8 cellular contexts compared by ENCODE assay signal in genomic region chr10:14879055-14879800, GRCh38. TPM values are rescaled to one million over a fixed set of nuclear protein-coding genes. Genes with fewer than 3 reads are reported as not detected.
DNase-seq lines count a peak whose midpoint lies in the region; ATAC-seq and TF ChIP-seq lines count a peak whose summit lies in the region.

No MANE protein-coding gene starts in this region.

- H3K9me3 ChIP-seq in gastroesophageal sphincter = no peaks in the 10 kb centered on the region
- peaks cover 2% of the 10 kb centered on the region for H3K9me3 ChIP-seq in trophoblast cell (ENCODE audit: insufficient read depth, low read depth, low read length)

- peak overlapping the region; percentile 91 for H2BK5ac ChIP-seq in trophoblast cell (ENCODE audit: low read depth, low read length, poor library complexity)

- no peak for TF ChIP-seq EP300 in gastroesophageal sphincter (IDR thresholded peaks at IDR 0.05)

- H3K4me3 ChIP-seq in gastroesophageal sphincter (peak overlapping the region; percentile 85 to 98), trophoblast cell (ENCODE audit: low read depth, low read length) (peak overlapping the region; percentile 94)

- no peak overlapping the region for H3K23ac ChIP-seq in trophoblast cell (ENCODE audit: low read length)

- in situ Hi-C loops in GM13977 (cut with MboI; ENCODE audit: low pct_unique_long_range_greater_than_20kb, low sequenced_read_pairs, unreplicated experiment) = no loop called here

- ATAC-seq in GM18511 (IDR thresholded peaks at IDR 0.05; ENCODE audit: unreplicated experiment) (peak; percentile 38), HG02678 (IDR thresholded peaks at IDR 0.05; ENCODE audit: unreplicated experiment) (peak; percentile 29), gastroesophageal sphincter (peak; percentile 21)

- no peaks in the 10 kb centered on the region for H3K27me3 ChIP-seq in gastroesophageal sphincter
- H3K27me3 ChIP-seq in trophoblast cell (ENCODE audit: insufficient read depth, low read length) = no peaks in the 10 kb centered on the region

- WGBS in gastroesophageal sphincter (ENCODE audit: low coverage in 1 of 2), 2 donors = 0% methylated on average over 20 of the region's 69 CpGs; no CpG with 5 or more reads in 1 of the 2 donors
- no CpG with 5 or more reads among the region's 69 CpGs for WGBS in trophoblast cell (ENCODE audit: extremely low coverage, insufficient coverage, insufficient read length)

- H2BK12ac ChIP-seq in trophoblast cell (ENCODE audit: low read length) = peak overlapping the region; percentile 43

- no peak for TF ChIP-seq CTCF in gastroesophageal sphincter (IDR thresholded peaks at IDR 0.05)
- TF ChIP-seq CTCF in GM13977 (IDR thresholded peaks at IDR 0.05; ENCODE audit: extremely low read depth, insufficient read depth, missing control alignments) = no peak

- peak overlapping the region; percentile 96 for H3K4ac ChIP-seq in trophoblast cell (ENCODE audit: low read depth, low read length)

- H3K4me1 ChIP-seq in gastroesophageal sphincter (peaks cover 0 to 35% (median 8%) of the 10 kb centered on the region in 3 donors), trophoblast cell (ENCODE audit: control insufficient read depth in 1 of 2, insufficient read depth in 2 of 2, low read length in 2 of 2) (peaks cover 5 to 10% of the 10 kb centered on the region in 2 experiments)

- H3K79me1 ChIP-seq in trophoblast cell (ENCODE audit: low read length) = peaks cover 13% of the 10 kb centered on the region

- peak overlapping the region; percentile 92 for H4K8ac ChIP-seq in trophoblast cell (ENCODE audit: low read depth, low read length)

- H3K27ac ChIP-seq in gastroesophageal sphincter = peak overlapping the region; percentile 49 to 96 (median 94)
- H3K27ac ChIP-seq in trophoblast cell (ENCODE audit: low read depth, low read length) = peak overlapping the region; percentile 83

- peak overlapping the region; percentile 96 for H3K9ac ChIP-seq in trophoblast cell (ENCODE audit: low read length)

- H3K36me3 ChIP-seq in gastroesophageal sphincter = no peaks in the 10 kb centered on the region
- peaks cover 0 to 1% of the 10 kb centered on the region in 2 experiments for H3K36me3 ChIP-seq in trophoblast cell (ENCODE audit: control insufficient read depth in 1 of 2, insufficient read depth in 2 of 2, low read length in 2 of 2)

- H3K4me2 ChIP-seq in trophoblast cell (ENCODE audit: low read length) = peak overlapping the region; percentile 81

- DNase-seq in NCI-H69 (lab: John Stamatoyannopoulos, UW) (peak; percentile 48), trophoblast cell (peak; percentile 5 to 47), retina (no peak), GM13977 (ENCODE audit: low spot score) (no peak)
- DNase-seq in activated T-helper 9 cell treated with anti-CD3 and anti-CD28 coated beads, Interleukin-2, amount 50 U/mL, for 16 hours (ENCODE audit: low read depth) = peak; percentile 8

- TF ChIP-seq POLR2A in gastroesophageal sphincter (IDR thresholded peaks at IDR 0.05) = no peak

- H2AK5ac ChIP-seq in trophoblast cell (ENCODE audit: low read length) = peak overlapping the region; percentile 80

- H3K79me2 ChIP-seq in trophoblast cell (ENCODE audit: control insufficient read depth, insufficient read depth, low read length, poor library complexity) = peaks cover 16% of the 10 kb centered on the region

- peak overlapping the region; percentile 97 for H3K14ac ChIP-seq in trophoblast cell (ENCODE audit: low read length)

- H3K18ac ChIP-seq in trophoblast cell (ENCODE audit: low read length) = peak overlapping the region; percentile 97

- H2BK120ac ChIP-seq in trophoblast cell (ENCODE audit: insufficient read depth, low read length, poor library complexity) = peak overlapping the region; percentile 92

- H4K12ac ChIP-seq in trophoblast cell (ENCODE audit: low read depth, low read length) = peak overlapping the region; percentile 94

- H2AFZ ChIP-seq in trophoblast cell (ENCODE audit: insufficient read depth, low read length, poor library complexity) = peak overlapping the region; percentile 92

- H4K91ac ChIP-seq in trophoblast cell (ENCODE audit: low read depth, low read length) = peak overlapping the region; percentile 90

RNA-seq across cellular contexts. Expression of gene SUV39H2, which starts 0.6 kb away (rescaled TPM):
- 1 to 10 TPM; 4.4 to 6.2 (median 5.1) TPM for total RNA-seq in gastroesophageal sphincter
- 23.7 and 26.0 TPM in 2 replicates for polyA plus RNA-seq in trophoblast cell (2013)

RNA-seq across cellular contexts. Expression of gene HSPA14, which starts 41.1 kb away (rescaled TPM):
- total RNA-seq in gastroesophageal sphincter = 10 to 100 TPM in 2 of 4 donors, 1 to 10 TPM in 2; 4.8 to 15.1 (median 9.9) TPM
- 20.9 and 21.3 TPM in 2 replicates for polyA plus RNA-seq in trophoblast cell (2013)

RNA-seq across cellular contexts. Expression of gene MSANTD7, which starts 41.1 kb away (rescaled TPM):
- total RNA-seq in gastroesophageal sphincter = 10 to 100 TPM in 3 of 4 donors, 1 to 10 TPM in 1; 8.2 to 15.5 (median 11.6) TPM
- 11.5 and 12.0 TPM in 2 replicates for polyA plus RNA-seq in trophoblast cell (2013)

RNA-seq across cellular contexts. Expression of gene CDNF, which starts 41.4 kb away (rescaled TPM):
- 1 to 10 TPM in 2 of 4 donors, under 1 TPM in 1, not detected in 1; 0.81 to 6.7 (median 2.3) TPM for total RNA-seq in gastroesophageal sphincter
- polyA plus RNA-seq in trophoblast cell (2013) = 0.86 and 1.1 TPM in 2 replicates

Comparison
In these comparisons a context has a peak if more than half of its experiments do, and no peak if none do; other contexts are left out.
1. DNase-seq: peak in NCI-H69 (single experiment), activated T-helper 9 cell treated with anti-CD3 and anti-CD28 coated beads, Interleukin-2, amount 50 U/mL, for 16 hours (single experiment) and trophoblast cell (2 of 2); none in retina (single experiment) and GM13977 (single experiment).
2. Peak in every context shown above with its lines, with median percentiles within 50 percentile points of each other: ATAC-seq.